In genomic region chr9:124664143-124664542, GRCh38 we compare ENCODE assay signal across 22 cellular contexts.
DNase-seq lines count a peak whose midpoint lies in the region; ATAC-seq, FAIRE-seq and TF ChIP-seq lines count a peak whose summit lies in the region.
"Had no signal": no experiment of that assay in that cellular context is flagged by ENCODE, and none has a peak within 500 bp of the region (broad histone marks: within the 10 kb centered on the region; RNA-seq: fewer than 3 reads in every experiment).

No MANE protein-coding gene starts in this region.

- WGBS in SK-N-SH (ENCODE audit: low lambda C conversion rate) = 97% methylated on average over 2 of the region's 2 CpGs
- 52% methylated on average over 2 of the region's 2 CpGs for WGBS in K562 (ENCODE audit: insufficient coverage, low coverage, missing lambda C conversion rate)
- no CpG with 5 or more reads among the region's 2 CpGs for WGBS in trophoblast cell (ENCODE audit: extremely low coverage, insufficient coverage, insufficient read length)

- H3K18ac ChIP-seq in trophoblast cell (ENCODE audit: low read length) = no peak overlapping the region

- POLR2A ChIA-PET in SK-N-SH (lab: Yijun Ruan, JAX) (no interaction called here), K562 (lab: Yijun Ruan, JAX) (interaction anchor here (0.6 to 1.4 kb wide), 4 partner anchors 9 to 598 kb away, joined by 3 to 8 read pairs (median 3); partner anchors contain the start of gene GAPVD1)
- POLR2A ChIA-PET in CD4-positive, alpha-beta memory T cell (lab: Charles Lee; ENCODE audit: partially characterized antibody) = no interaction called here

- no peaks in the 10 kb centered on the region for H3K9me3 Mint-ChIP-seq in CD4-positive, alpha-beta memory T cell
- H3K9me3 Mint-ChIP-seq: GM23338 had no signal

- no peak overlapping the region for H2BK12ac ChIP-seq in trophoblast cell (ENCODE audit: low read length)

- H3K4me1 ChIP-seq in SK-N-SH (ENCODE audit: control insufficient read depth in 1 of 2, insufficient read depth in 2 of 2, low read depth in 1 of 2, low read length in 1 of 2) (peaks cover 28 to 43% of the 10 kb centered on the region in 2 experiments; a peak in 3 of 4 replicates), K562 (replicated peaks in 1 of 2; ENCODE audit: control insufficient read depth in 2 of 2, insufficient read depth in 2 of 2, low read length in 2 of 2) (peaks cover 0 to 24% of the 10 kb centered on the region in 2 experiments; a peak in 4 of 5 replicates), trophoblast cell (ENCODE audit: control insufficient read depth in 1 of 2, insufficient read depth in 2 of 2, low read length in 2 of 2) (peaks cover 0 to 2% of the 10 kb centered on the region in 2 experiments)
- peaks cover 12% of the 10 kb centered on the region for H3K4me1 ChIP-seq in CD4-positive, alpha-beta memory T cell (ENCODE audit: insufficient read depth, low read length)

- H2BK120ac ChIP-seq in trophoblast cell (ENCODE audit: insufficient read depth, low read length, poor library complexity) = no peak overlapping the region

- in situ Hi-C loops in K562 (cut with MboI) = no loop called here

- TF ChIP-seq POLR2A in K562 (conservative IDR thresholded peaks at IDR 0.05) = no peak

- no peaks in the 10 kb centered on the region for H3K9me1 ChIP-seq in K562 (ENCODE audit: control insufficient read depth, insufficient read depth, low read length)

- H2AFZ ChIP-seq in SK-N-SH (ENCODE audit: low read depth) (no peak overlapping the region), K562 (ENCODE audit: low read depth, low read length) (no peak overlapping the region), trophoblast cell (ENCODE audit: insufficient read depth, low read length, poor library complexity) (no peak overlapping the region)
- H2AFZ ChIP-seq: GM23338 had no signal

- no peak for ATAC-seq in SK-N-SH treated with all-trans-retinoic acid at 6 μM for 48 hours
- peak; percentile 6; the same call in 1 of the 3 replicates for ATAC-seq in K562
- ATAC-seq: GM23338, HCT116, Right ventricle myocardium inferior had no signal

- no peaks in the 10 kb centered on the region; the same call in 1 of the 2 replicates for H3K9me2 ChIP-seq in SK-N-SH

- no peak overlapping the region for H3K23ac ChIP-seq in trophoblast cell (ENCODE audit: low read length)

- H4K91ac ChIP-seq in trophoblast cell (ENCODE audit: low read depth, low read length) = no peak overlapping the region

- H3K36me3 Mint-ChIP-seq in CD4-positive, alpha-beta memory T cell = no peaks in the 10 kb centered on the region

- peaks cover 3 to 13% (median 11%) of the 10 kb centered on the region in 4 donors for H3K4me1 Mint-ChIP-seq in CD4-positive, alpha-beta memory T cell

- TF ChIP-seq CTCF in SK-N-SH (IDR thresholded peaks at IDR 0.05) = no peak
- no peak for TF ChIP-seq CTCF in K562 (IDR thresholded peaks at IDR 0.05 in 2 of 3, conservative IDR thresholded peaks at IDR 0.05 in 1 of 3; ENCODE audit: insufficient read depth in 2 of 3, low read depth in 1 of 3, low read length in 3 of 3)
- no peak for TF ChIP-seq CTCF in fibroblast of pulmonary artery (IDR thresholded peaks at IDR 0.05; ENCODE audit: low read length, missing control alignments)

- H3K9ac ChIP-seq in SK-N-SH (no peak overlapping the region), K562 (ENCODE audit: insufficient read depth in 1 of 2, low read depth in 2 of 2, low read length in 2 of 2) (no peak overlapping the region), trophoblast cell (ENCODE audit: low read length) (no peak overlapping the region)

- TF ChIP-seq EP300 in SK-N-SH (IDR thresholded peaks at IDR 0.05; ENCODE audit: borderline replicate concordance in 1 of 2, low read depth in 1 of 2, low read length in 1 of 2) (no peak), K562 (IDR thresholded peaks at IDR 0.05; ENCODE audit: low read length) (no peak)

- no peak overlapping the region for H3K14ac ChIP-seq in trophoblast cell (ENCODE audit: low read length)

- no peak overlapping the region for H3K27ac Mint-ChIP-seq in CD4-positive, alpha-beta memory T cell
- H3K27ac Mint-ChIP-seq: GM23338 had no signal

- CTCF ChIA-PET in SK-N-SH (lab: Yijun Ruan, JAX) (interaction anchor here (0.8 to 1.9 kb wide), 6 partner anchors 10 to 48 kb away, joined by 3 to 9 read pairs (median 3); no protein-coding TSS in a partner anchor), K562 (lab: Yijun Ruan, JAX; ENCODE audit: low intra/inter-chr PET ratio) (no interaction called here)
- CTCF ChIA-PET in CD4-positive, alpha-beta memory T cell (lab: Charles Lee; ENCODE audit: partially characterized antibody) = no interaction called here

- H3K9me3 ChIP-seq in SK-N-SH = no peaks in the 10 kb centered on the region
- H3K9me3 ChIP-seq in K562 (replicated peaks; ENCODE audit: control insufficient read depth, insufficient read depth, low read depth, low read length) = no peaks in the 10 kb centered on the region
- H3K9me3 ChIP-seq in trophoblast cell (ENCODE audit: insufficient read depth, low read depth, low read length) = no peaks in the 10 kb centered on the region
- no peaks in the 10 kb centered on the region for H3K9me3 ChIP-seq in CD4-positive, alpha-beta memory T cell (ENCODE audit: control insufficient read depth in 1 of 2, low read length in 2 of 2)
- H3K9me3 ChIP-seq: Peyer's patch had no signal

- no peak overlapping the region for H2AK5ac ChIP-seq in trophoblast cell (ENCODE audit: low read length)

- H4K20me1 ChIP-seq in SK-N-SH (ENCODE audit: insufficient read depth) (no peaks in the 10 kb centered on the region), K562 (replicated peaks; ENCODE audit: control insufficient read depth, insufficient read depth, low read length) (no peaks in the 10 kb centered on the region)

- H3K27ac ChIP-seq in SK-N-SH (ENCODE audit: low read depth in 2 of 2, low read length in 1 of 2) = peak overlapping the region; percentile 43 to 78
- no peak overlapping the region for H3K27ac ChIP-seq in K562 (ENCODE audit: extremely low read depth, low read depth, low read length)
- H3K27ac ChIP-seq in trophoblast cell (ENCODE audit: low read depth, low read length) = no peak overlapping the region
- no peak overlapping the region for H3K27ac ChIP-seq in CD4-positive, alpha-beta memory T cell (ENCODE audit: low read depth, low read length)
- H3K27ac ChIP-seq: 22Rv1, C4-2B, Peyer's patch had no signal

- H2BK5ac ChIP-seq in trophoblast cell (ENCODE audit: low read depth, low read length, poor library complexity) = no peak overlapping the region

- intact Hi-C loops in K562 (cut with micrococcal nuclease) = no loop called here
- intact Hi-C loops in CD4-positive, alpha-beta memory T cell (cut with micrococcal nuclease) = no loop called here

- TF ChIP-seq RAD21 in SK-N-SH (IDR thresholded peaks at IDR 0.05; ENCODE audit: low read length) (no peak), K562 (CRISPR knock-in tag; conservative IDR thresholded peaks at IDR 0.05 in 1 of 2, IDR thresholded peaks at IDR 0.05 in 1 of 2) (no peak)

- H3K27me3 ChIP-seq in SK-N-SH (ENCODE audit: insufficient read depth) (no peaks in the 10 kb centered on the region), K562 (ENCODE audit: control insufficient read depth in 2 of 2, insufficient read depth in 2 of 2, low read length in 2 of 2) (no peaks in the 10 kb centered on the region), trophoblast cell (ENCODE audit: insufficient read depth, low read length) (no peaks in the 10 kb centered on the region)
- peaks cover 10% of the 10 kb centered on the region for H3K27me3 ChIP-seq in CD4-positive, alpha-beta memory T cell (ENCODE audit: insufficient read depth, low read length)
- H3K27me3 ChIP-seq: Peyer's patch had no signal

- H3K4me3 Mint-ChIP-seq in CD4-positive, alpha-beta memory T cell = no peak overlapping the region
- H3K4me3 Mint-ChIP-seq: GM23338 had no signal

- peaks cover 48% of the 10 kb centered on the region for H3F3A ChIP-seq in SK-N-SH (replicated peaks; ENCODE audit: insufficient read depth)

- DNase-seq in SK-N-SH = no peak
- DNase-seq in K562 (ENCODE audit: extremely low read depth in 1 of 4, low spot score in 3 of 4) = peak in 1 of 4 experiments; percentile 25
- peak; percentile 35 for DNase-seq in fibroblast of pulmonary artery (ENCODE audit: low read depth)
- no peak for DNase-seq in trophoblast cell
- DNase-seq in UCSD-AML1 (lab: John Stamatoyannopoulos, UW; ENCODE audit: unreplicated experiment) = no peak
- DNase-seq in NOMO-1 (lab: John Stamatoyannopoulos, UW; ENCODE audit: unreplicated experiment in 2 of 2) = no peak
- DNase-seq in CD4-positive, alpha-beta memory T cell = no peak
- DNase-seq: AML-193, GDM1, KBM-7, MV-4-11, NCI-H1417, NCI-H1930, NCI-H345, NCI-H526, Peyer's patch had no signal

- H3K79me2 ChIP-seq in SK-N-SH (ENCODE audit: insufficient read depth) = peaks cover 90% of the 10 kb centered on the region
- H3K79me2 ChIP-seq in K562 (ENCODE audit: control insufficient read depth, insufficient read depth, low read length) = peaks cover 42% of the 10 kb centered on the region
- peaks cover 6% of the 10 kb centered on the region for H3K79me2 ChIP-seq in trophoblast cell (ENCODE audit: control insufficient read depth, insufficient read depth, low read length, poor library complexity)

- peaks cover 11 to 18% of the 10 kb centered on the region in 2 donors for H3K27me3 Mint-ChIP-seq in CD4-positive, alpha-beta memory T cell

- H3K4me3 ChIP-seq in SK-N-SH (ENCODE audit: low read depth in 2 of 2, low read length in 1 of 2) = no peak overlapping the region
- no peak overlapping the region for H3K4me3 ChIP-seq in K562
- no peak overlapping the region for H3K4me3 ChIP-seq in fibroblast of pulmonary artery (replicated peaks; ENCODE audit: low read depth, low read length)
- no peak overlapping the region for H3K4me3 ChIP-seq in trophoblast cell (ENCODE audit: low read depth, low read length)
- H3K4me3 ChIP-seq in CD4-positive, alpha-beta memory T cell (ENCODE audit: low read length in 2 of 2) = no peak overlapping the region
- H3K4me3 ChIP-seq: GM23338, Peyer's patch had no signal

- H3K4me2 ChIP-seq in SK-N-SH = no peak overlapping the region
- H3K4me2 ChIP-seq in K562 (ENCODE audit: insufficient read depth, low read length) = no peak overlapping the region
- H3K4me2 ChIP-seq in trophoblast cell (ENCODE audit: low read length) = no peak overlapping the region
- H3K4me2 ChIP-seq: GM23338 had no signal

- no peak overlapping the region for H4K12ac ChIP-seq in trophoblast cell (ENCODE audit: low read depth, low read length)

- BruUV-seq in K562 (replicated peaks; lab: Mats Ljungman, UMichigan) = no TSS peak

- FAIRE-seq in K562 (lab: Jason Lieb, UNC) = no peak

- peaks cover 4% of the 10 kb centered on the region for H3K79me1 ChIP-seq in trophoblast cell (ENCODE audit: low read length)

- no peak overlapping the region for H4K8ac ChIP-seq in trophoblast cell (ENCODE audit: low read depth, low read length)

- H3K36me3 ChIP-seq in SK-N-SH (replicated peaks in 1 of 2; ENCODE audit: control insufficient read depth in 1 of 2, insufficient read depth in 2 of 2, low read length in 1 of 2) (peaks cover 0 to 21% of the 10 kb centered on the region in 2 experiments), K562 (ENCODE audit: control insufficient read depth, insufficient read depth, low read length) (no peaks in the 10 kb centered on the region; the same call in 2 of the 3 replicates), trophoblast cell (ENCODE audit: control insufficient read depth in 1 of 2, insufficient read depth in 2 of 2, low read length in 2 of 2) (peaks cover 0 to 4% of the 10 kb centered on the region in 2 experiments)
- H3K36me3 ChIP-seq in CD4-positive, alpha-beta memory T cell (ENCODE audit: insufficient read depth, low read length) = no peaks in the 10 kb centered on the region
- H3K36me3 ChIP-seq: Peyer's patch had no signal

- peak overlapping the region; percentile 40 for H3K4ac ChIP-seq in trophoblast cell (ENCODE audit: low read depth, low read length)

Comparison
In these comparisons a context has a peak if more than half of its experiments do, and no peak if none do; other contexts are left out.
1. H3K27ac ChIP-seq: peak in SK-N-SH (2 of 2); none in K562 (single experiment), trophoblast cell (single experiment) and CD4-positive, alpha-beta memory T cell (single experiment).